Comparison of ENCODE assay signal across 8 cellular contexts in genomic region chr19:40716031-40716654, GRCh38. TPM values are rescaled to one million over a fixed set of nuclear protein-coding genes. Genes with fewer than 3 reads are reported as not detected.
A peak's percentile ranks its signal among the peaks of the same experiment; 100 is the strongest.
DNase-seq lines count a peak whose midpoint lies in the region; ATAC-seq, FAIRE-seq and TF ChIP-seq lines count a peak whose summit lies in the region.

No MANE protein-coding gene starts in this region.

- no peak overlapping the region; the same call in 1 of the 2 replicates for H2AFZ ChIP-seq in Karpas-422 (ENCODE audit: low read length)
- H2AFZ ChIP-seq in endothelial cell of umbilical vein (ENCODE audit: low read depth, low read length): peak overlapping the region; percentile 69

- no peaks in the 10 kb centered on the region for H3K9me3 ChIP-seq in Karpas-422 (ENCODE audit: low read length)
- H3K9me3 ChIP-seq in endothelial cell of umbilical vein (replicated peaks; ENCODE audit: control insufficient read depth, insufficient read depth, low read length): no peaks in the 10 kb centered on the region
- H3K9me3 ChIP-seq in suprapubic skin: no peaks in the 10 kb centered on the region

- no peaks in the 10 kb centered on the region for H3K9me1 ChIP-seq in endothelial cell of umbilical vein (replicated peaks; ENCODE audit: control insufficient read depth, extremely low read depth, insufficient read depth, low read length)

- peaks cover 62% of the 10 kb centered on the region for H3K79me2 ChIP-seq in Karpas-422 (ENCODE audit: low read length)
- H3K79me2 ChIP-seq in endothelial cell of umbilical vein (ENCODE audit: control insufficient read depth, insufficient read depth, low read length): peaks cover 38% of the 10 kb centered on the region

- H3K4me3 ChIP-seq in Karpas-422 (ENCODE audit: low read length): peak overlapping the region; percentile 69
- peak overlapping the region; percentile 39 to 54 (median 53) for H3K4me3 ChIP-seq in endothelial cell of umbilical vein (replicated peaks in 1 of 3; ENCODE audit: insufficient read depth in 1 of 3, low read depth in 1 of 3, low read length in 3 of 3)
- H3K4me3 ChIP-seq in suprapubic skin: peak overlapping the region; percentile 90

- no peaks in the 10 kb centered on the region for H3K27me3 Mint-ChIP-seq in activated CD8-positive, alpha-beta T cell treated with anti-CD3 and anti-CD28 coated beads, Interleukin-2, amount 10 ng/mL, durations not matched to agents 7 days and 5 days (ENCODE audit: low read depth)
- no peaks in the 10 kb centered on the region for H3K27me3 Mint-ChIP-seq in neural crest cell (ENCODE audit: low read depth)

- intact Hi-C loops in endothelial cell of umbilical vein (cut with micrococcal nuclease): loop anchor here (2.0 kb wide), 1 partner anchor 83 kb away; the partner anchor contains the start of gene EGLN2

- H3K9me2 ChIP-seq in Karpas-422 (replicated peaks; ENCODE audit: insufficient read depth, low read length): no peaks in the 10 kb centered on the region

- POLR2A ChIA-PET in activated CD8-positive, alpha-beta T cell treated with anti-CD3 and anti-CD28 coated beads, Interleukin-2, amount 10 ng/mL, durations not matched to agents 7 days and 5 days (lab: Charles Lee): interaction anchor here (0.6 to 1.7 kb wide), 9 partner anchors 10 to 106 kb away, joined by 3 to 11 read pairs (median 3); partner anchors contain the start of genes ACTMAP and RAB4B
- POLR2A ChIA-PET in endothelial cell of umbilical vein (lab: Charles Lee): interaction anchor here (1.4 to 2.2 kb wide), 2 partner anchors 34 to 62 kb away, joined by 5 to 9 read pairs; partner anchors contain the start of genes ACTMAP, RAB4B and SNRPA

- H3K4me2 ChIP-seq in Karpas-422 (ENCODE audit: low read depth, low read length, poor library complexity, severe bottlenecking): peak overlapping the region; percentile 81
- peak overlapping the region; percentile 67 for H3K4me2 ChIP-seq in endothelial cell of umbilical vein (ENCODE audit: insufficient read depth, low read length)

- peaks cover 45% of the 10 kb centered on the region for H3K4me1 ChIP-seq in Karpas-422 (ENCODE audit: low read length)
- H3K4me1 ChIP-seq in endothelial cell of umbilical vein (ENCODE audit: control insufficient read depth, extremely low read depth, insufficient read depth, low read length): peaks cover 46% of the 10 kb centered on the region
- peaks cover 38% of the 10 kb centered on the region for H3K4me1 ChIP-seq in suprapubic skin

- no peaks in the 10 kb centered on the region for H3K9me3 Mint-ChIP-seq in activated CD8-positive, alpha-beta T cell treated with anti-CD3 and anti-CD28 coated beads, Interleukin-2, amount 10 ng/mL, durations not matched to agents 7 days and 5 days (ENCODE audit: insufficient read depth)
- H3K9me3 Mint-ChIP-seq in neural crest cell: no peaks in the 10 kb centered on the region

- H3K4me1 Mint-ChIP-seq in activated CD8-positive, alpha-beta T cell treated with anti-CD3 and anti-CD28 coated beads, Interleukin-2, amount 10 ng/mL, durations not matched to agents 7 days and 5 days (ENCODE audit: low read depth): peaks cover 62% of the 10 kb centered on the region
- peaks cover 62% of the 10 kb centered on the region for H3K4me1 Mint-ChIP-seq in neural crest cell

- peak; percentile 3 for ATAC-seq in activated CD8-positive, alpha-beta T cell treated with anti-CD3 and anti-CD28 coated beads, Interleukin-2, amount 10 ng/mL, durations not matched to agents 7 days and 5 days
- no peak for ATAC-seq in GM21825 (IDR thresholded peaks at IDR 0.05; ENCODE audit: unreplicated experiment)

- dilution Hi-C loops in endothelial cell of umbilical vein (cut with MboI; ENCODE audit: extremely low pct_ligation_motif_present, low sequenced_read_pairs): no loop called here

- H3K27ac ChIP-seq in Karpas-422 (ENCODE audit: low read length) (peak overlapping the region; percentile 34), endothelial cell of umbilical vein (ENCODE audit: insufficient read depth, low read depth, low read length) (peak overlapping the region; percentile 94), suprapubic skin (peak overlapping the region; percentile 97)

- TF ChIP-seq CTCF in endothelial cell of umbilical vein (IDR thresholded peaks at IDR 0.05; ENCODE audit: extremely low read depth in 1 of 2, insufficient read depth in 1 of 2, low read depth in 1 of 2, low read length in 2 of 2) (no peak), neural crest cell (conservative IDR thresholded peaks at IDR 0.05) (no peak), suprapubic skin (IDR thresholded peaks at IDR 0.05) (no peak)

- BruUV-seq in endothelial cell of umbilical vein (replicated peaks; lab: Mats Ljungman, UMichigan): TSS peak; percentile 54

- no peaks in the 10 kb centered on the region for H4K20me1 ChIP-seq in Karpas-422 (ENCODE audit: insufficient read depth, low read depth, low read length)
- H4K20me1 ChIP-seq in endothelial cell of umbilical vein (replicated peaks; ENCODE audit: control insufficient read depth, extremely low read depth, insufficient read depth, low read length): no peaks in the 10 kb centered on the region

- peak overlapping the region; percentile 94 for H3K4me3 Mint-ChIP-seq in activated CD8-positive, alpha-beta T cell treated with anti-CD3 and anti-CD28 coated beads, Interleukin-2, amount 10 ng/mL, durations not matched to agents 7 days and 5 days
- H3K4me3 Mint-ChIP-seq in neural crest cell: peak overlapping the region; percentile 97

- DNase-seq in CD1c-positive myeloid dendritic cell (ENCODE audit: extremely low spot score): peak; percentile 39
- DNase-seq in Karpas-422: peak; percentile 73
- DNase-seq in activated CD8-positive, alpha-beta T cell treated with anti-CD3 and anti-CD28 coated beads, Interleukin-2, amount 10 ng/mL, durations not matched to agents 7 days and 5 days: peak; percentile 56
- DNase-seq in endothelial cell of umbilical vein (ENCODE audit: low read depth, low spot score): peak; percentile 90
- no peak for DNase-seq in neural crest cell (ENCODE audit: low read depth, low spot score)
- DNase-seq in suprapubic skin (ENCODE audit: low spot score in 2 of 2): peak in 1 of 2 donors; percentile 87
- no peak for DNase-seq in NCI-H2081 (lab: John Stamatoyannopoulos, UW)

- TF ChIP-seq EP300 in suprapubic skin (IDR thresholded peaks at IDR 0.05): no peak

- H3K9ac ChIP-seq in Karpas-422 (ENCODE audit: low read length): peak overlapping the region; percentile 82
- peak overlapping the region; percentile 81 for H3K9ac ChIP-seq in endothelial cell of umbilical vein (replicated peaks; ENCODE audit: extremely low read depth, insufficient read depth, low read length)

- no peak for TF ChIP-seq POLR2A in endothelial cell of umbilical vein (IDR thresholded peaks at IDR 0.05; ENCODE audit: low read depth, low read length)
- no peak for TF ChIP-seq POLR2A in suprapubic skin (IDR thresholded peaks at IDR 0.05)

- H3K27me3 ChIP-seq in Karpas-422 (ENCODE audit: low read length): no peaks in the 10 kb centered on the region
- no peaks in the 10 kb centered on the region for H3K27me3 ChIP-seq in endothelial cell of umbilical vein (ENCODE audit: control insufficient read depth in 2 of 2, insufficient read depth in 2 of 2, low read length in 2 of 2)
- no peaks in the 10 kb centered on the region for H3K27me3 ChIP-seq in suprapubic skin

- H3K36me3 ChIP-seq in Karpas-422 (ENCODE audit: insufficient read depth, low read length) (no peaks in the 10 kb centered on the region), endothelial cell of umbilical vein (ENCODE audit: control insufficient read depth in 2 of 2, extremely low read depth in 1 of 2, insufficient read depth in 2 of 2, low read length in 2 of 2) (no peaks in the 10 kb centered on the region), suprapubic skin (peaks cover 8% of the 10 kb centered on the region)

- WGBS in suprapubic skin: 4% methylated on average over 12 of the region's 12 CpGs

- FAIRE-seq in endothelial cell of umbilical vein (lab: Jason Lieb, UNC): no peak

- CTCF ChIA-PET in activated CD8-positive, alpha-beta T cell treated with anti-CD3 and anti-CD28 coated beads, Interleukin-2, amount 10 ng/mL, durations not matched to agents 7 days and 5 days (lab: Charles Lee): interaction anchor here (0.7 to 1.8 kb wide), 8 partner anchors 34 to 114 kb away, joined by 3 to 7 read pairs (median 4); partner anchors contain the start of genes ACTMAP and SNRPA
- CTCF ChIA-PET in endothelial cell of umbilical vein (lab: Charles Lee): interaction anchor here (0.7 to 2.2 kb wide), 8 partner anchors 15 to 428 kb away, joined by 3 to 13 read pairs (median 5); partner anchors contain the start of genes ACTMAP, EGLN2 and RAB4B

- peaks cover 18% of the 10 kb centered on the region for H3K36me3 Mint-ChIP-seq in activated CD8-positive, alpha-beta T cell treated with anti-CD3 and anti-CD28 coated beads, Interleukin-2, amount 10 ng/mL, durations not matched to agents 7 days and 5 days (ENCODE audit: low read depth)
- peaks cover 2% of the 10 kb centered on the region for H3K36me3 Mint-ChIP-seq in neural crest cell (ENCODE audit: low read depth)

- H3K27ac Mint-ChIP-seq in activated CD8-positive, alpha-beta T cell treated with anti-CD3 and anti-CD28 coated beads, Interleukin-2, amount 10 ng/mL, durations not matched to agents 7 days and 5 days: peak overlapping the region; percentile 98
- peak overlapping the region; percentile 97 for H3K27ac Mint-ChIP-seq in neural crest cell (ENCODE audit: unreplicated experiment)

RNA-seq across cellular contexts. Expression of gene COQ8B, which starts 0.5 kb away (rescaled TPM):
- 31.3 and 58.0 TPM in 2 replicates for total RNA-seq in Karpas-422 (2014; rRNA removed; shearing (Covaris generic); ENCODE audit: low replicate concordance)
- 10 to 100 TPM; 21.5 to 27.2 TPM for total RNA-seq in activated CD8-positive, alpha-beta T cell treated with anti-CD3 and anti-CD28 coated beads, Interleukin-2, amount 10 ng/mL, durations not matched to agents 7 days and 5 days
- 15.3 and 19.2 TPM in 2 replicates for total RNA-seq in endothelial cell of umbilical vein
- 16.2 and 21.5 TPM in 2 replicates for polyA plus RNA-seq in endothelial cell of umbilical vein
- polyA plus RNA-seq in endothelial cell of umbilical vein (2011; cell fraction: cytosol; rRNA removed): 12.7 and 14.2 TPM in 2 replicates
- 47.8 and 53.7 TPM in 2 replicates for polyA plus RNA-seq in endothelial cell of umbilical vein (2011; cell fraction: nucleus; rRNA removed)
- polyA plus RNA-seq in endothelial cell of umbilical vein (2012): 14.6 and 15.6 TPM in 2 replicates
- polyA minus RNA-seq in endothelial cell of umbilical vein: 12.1 and 18.1 TPM in 2 replicates
- polyA minus RNA-seq in endothelial cell of umbilical vein (2011; cell fraction: cytosol; rRNA and poly(A)+ RNA removed): 18.1 TPM
- 12.8 and 16.3 TPM in 2 replicates for polyA minus RNA-seq in endothelial cell of umbilical vein (2011; cell fraction: nucleus; rRNA and poly(A)+ RNA removed)
- total RNA-seq in neural crest cell: 41.1 and 45.1 TPM in 2 replicates
- 10 to 100 TPM; 31.2 to 53.8 (median 39.3) TPM for total RNA-seq in suprapubic skin

RNA-seq across cellular contexts. Expression of gene ITPKC, which starts 0.8 kb away (rescaled TPM):
- total RNA-seq in Karpas-422 (2014; rRNA removed; shearing (Covaris generic); ENCODE audit: low replicate concordance): 5.9 and 9.2 TPM in 2 replicates
- 1 to 10 TPM; 4.7 to 5.3 TPM for total RNA-seq in activated CD8-positive, alpha-beta T cell treated with anti-CD3 and anti-CD28 coated beads, Interleukin-2, amount 10 ng/mL, durations not matched to agents 7 days and 5 days
- total RNA-seq in endothelial cell of umbilical vein (16.1 and 16.9 TPM in 2 replicates), neural crest cell (12.8 and 13.9 TPM in 2 replicates), suprapubic skin (10 to 100 TPM; 52.9 to 93.8 (median 70.9) TPM)
- 7.2 and 7.3 TPM in 2 replicates for polyA plus RNA-seq in endothelial cell of umbilical vein
- polyA plus RNA-seq in endothelial cell of umbilical vein (2011; cell fraction: cytosol; rRNA removed): 6.9 and 8.3 TPM in 2 replicates
- 7.0 and 7.6 TPM in 2 replicates for polyA plus RNA-seq in endothelial cell of umbilical vein (2011; cell fraction: nucleus; rRNA removed)
- 12.2 and 17.4 TPM in 2 replicates for polyA plus RNA-seq in endothelial cell of umbilical vein (2012)
- 8.0 and 9.6 TPM in 2 replicates for polyA minus RNA-seq in endothelial cell of umbilical vein
- 1.7 TPM for polyA minus RNA-seq in endothelial cell of umbilical vein (2011; cell fraction: cytosol; rRNA and poly(A)+ RNA removed)
- 6.4 and 7.0 TPM in 2 replicates for polyA minus RNA-seq in endothelial cell of umbilical vein (2011; cell fraction: nucleus; rRNA and poly(A)+ RNA removed)

RNA-seq across cellular contexts. Expression of gene NUMBL, which starts 25.7 kb away (rescaled TPM):
- total RNA-seq in Karpas-422 (2014; rRNA removed; shearing (Covaris generic); ENCODE audit: low replicate concordance): 26.9 and 33.8 TPM in 2 replicates
- total RNA-seq in activated CD8-positive, alpha-beta T cell treated with anti-CD3 and anti-CD28 coated beads, Interleukin-2, amount 10 ng/mL, durations not matched to agents 7 days and 5 days: 1 to 10 TPM; 5.1 to 6.0 TPM
- 46.7 and 47.4 TPM in 2 replicates for total RNA-seq in endothelial cell of umbilical vein
- polyA plus RNA-seq in endothelial cell of umbilical vein: 21.5 and 31.5 TPM in 2 replicates
- polyA plus RNA-seq in endothelial cell of umbilical vein (2011; cell fraction: cytosol; rRNA removed): 13.6 and 17.7 TPM in 2 replicates
- polyA plus RNA-seq in endothelial cell of umbilical vein (2011; cell fraction: nucleus; rRNA removed): 38.5 and 40.1 TPM in 2 replicates
- 15.4 and 26.4 TPM in 2 replicates for polyA plus RNA-seq in endothelial cell of umbilical vein (2012)
- polyA minus RNA-seq in endothelial cell of umbilical vein: 17.6 and 21.3 TPM in 2 replicates
- polyA minus RNA-seq in endothelial cell of umbilical vein (2011; cell fraction: cytosol; rRNA and poly(A)+ RNA removed): 5.1 TPM
- polyA minus RNA-seq in endothelial cell of umbilical vein (2011; cell fraction: nucleus; rRNA and poly(A)+ RNA removed): 14.5 and 15.2 TPM in 2 replicates
- total RNA-seq in neural crest cell: 21.4 and 26.8 TPM in 2 replicates
- total RNA-seq in suprapubic skin: 10 to 100 TPM; 20.5 to 38.2 (median 29.3) TPM

RNA-seq across cellular contexts. Expression of gene ACTMAP, which starts 34.1 kb away (rescaled TPM):
- total RNA-seq in Karpas-422 (2014; rRNA removed; shearing (Covaris generic); ENCODE audit: low replicate concordance): 3.1 and 5.8 TPM in 2 replicates
- 10 to 100 TPM; 15.2 to 17.1 TPM for total RNA-seq in activated CD8-positive, alpha-beta T cell treated with anti-CD3 and anti-CD28 coated beads, Interleukin-2, amount 10 ng/mL, durations not matched to agents 7 days and 5 days
- total RNA-seq in endothelial cell of umbilical vein: 7.7 and 9.1 TPM in 2 replicates
- polyA plus RNA-seq in endothelial cell of umbilical vein: 5.2 and 5.3 TPM in 2 replicates
- 3.5 and 3.9 TPM in 2 replicates for polyA plus RNA-seq in endothelial cell of umbilical vein (2011; cell fraction: cytosol; rRNA removed)
- 5.9 and 7.6 TPM in 2 replicates for polyA plus RNA-seq in endothelial cell of umbilical vein (2011; cell fraction: nucleus; rRNA removed)
- polyA plus RNA-seq in endothelial cell of umbilical vein (2012): 3.6 and 4.4 TPM in 2 replicates
- 1.4 and 4.1 TPM in 2 replicates for polyA minus RNA-seq in endothelial cell of umbilical vein
- polyA minus RNA-seq in endothelial cell of umbilical vein (2011; cell fraction: cytosol; rRNA and poly(A)+ RNA removed): 7.4 TPM
- polyA minus RNA-seq in endothelial cell of umbilical vein (2011; cell fraction: nucleus; rRNA and poly(A)+ RNA removed): 1.7 and 1.8 TPM in 2 replicates
- total RNA-seq in neural crest cell: 22.7 and 25.1 TPM in 2 replicates
- total RNA-seq in suprapubic skin: 1 to 10 TPM; 3.8 to 9.9 (median 5.4) TPM

RNA-seq across cellular contexts. Expression of gene SNRPA, which starts 34.9 kb away (rescaled TPM):
- total RNA-seq in Karpas-422 (2014; rRNA removed; shearing (Covaris generic); ENCODE audit: low replicate concordance): 136 and 173 TPM in 2 replicates
- total RNA-seq in activated CD8-positive, alpha-beta T cell treated with anti-CD3 and anti-CD28 coated beads, Interleukin-2, amount 10 ng/mL, durations not matched to agents 7 days and 5 days: 100 to 1,000 TPM; 175 to 183 TPM
- total RNA-seq in endothelial cell of umbilical vein (131 and 139 TPM in 2 replicates), neural crest cell (213 and 214 TPM in 2 replicates), suprapubic skin (10 to 100 TPM; 49.6 to 52.2 (median 51.0) TPM)
- 84.6 and 109 TPM in 2 replicates for polyA plus RNA-seq in endothelial cell of umbilical vein
- polyA plus RNA-seq in endothelial cell of umbilical vein (2011; cell fraction: cytosol; rRNA removed): 94.6 and 112 TPM in 2 replicates
- 126 and 180 TPM in 2 replicates for polyA plus RNA-seq in endothelial cell of umbilical vein (2011; cell fraction: nucleus; rRNA removed)
- 81.0 and 91.1 TPM in 2 replicates for polyA plus RNA-seq in endothelial cell of umbilical vein (2012)
- 192 and 213 TPM in 2 replicates for polyA minus RNA-seq in endothelial cell of umbilical vein
- 179 TPM for polyA minus RNA-seq in endothelial cell of umbilical vein (2011; cell fraction: cytosol; rRNA and poly(A)+ RNA removed)
- 73.6 and 91.5 TPM in 2 replicates for polyA minus RNA-seq in endothelial cell of umbilical vein (2011; cell fraction: nucleus; rRNA and poly(A)+ RNA removed)

Comparison
In these comparisons a context has a peak if more than half of its experiments do, and no peak if none do; other contexts are left out.
1. DNase-seq: peak in CD1c-positive myeloid dendritic cell (single experiment), Karpas-422 (single experiment), activated CD8-positive, alpha-beta T cell treated with anti-CD3 and anti-CD28 coated beads, Interleukin-2, amount 10 ng/mL, durations not matched to agents 7 days and 5 days (single experiment) and endothelial cell of umbilical vein (single experiment); none in neural crest cell (single experiment) and NCI-H2081 (0 of 2).
2. H3K27ac ChIP-seq: peak in every context shown above with its lines; median percentile 97 in suprapubic skin; 94 in endothelial cell of umbilical vein; 34 in Karpas-422.
3. Peak in every context shown above with its lines, with median percentiles within 50 percentile points of each other: H3K4me3 ChIP-seq.